Comparison of ENCODE assay signal across 8 cellular contexts in the genomic region with DNA sequence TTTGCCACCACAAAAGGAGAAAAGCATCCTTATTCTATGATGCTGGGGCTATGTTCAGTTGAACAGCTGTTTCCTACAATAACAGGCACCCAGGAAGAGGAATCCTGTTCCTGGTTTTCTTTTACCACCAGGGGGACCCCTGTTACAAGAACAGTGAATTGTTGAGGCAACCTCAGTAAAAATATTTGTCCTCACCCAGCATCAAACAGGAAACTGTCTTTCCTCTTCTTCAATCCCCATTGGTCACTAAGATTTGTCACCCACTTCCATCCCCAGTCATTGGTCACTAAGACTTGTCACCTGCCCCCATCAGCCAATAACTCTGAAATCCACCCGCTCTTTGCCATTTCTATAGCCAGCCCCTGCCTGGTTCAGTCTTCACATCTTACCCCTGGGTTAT.
DNase-seq lines count a peak whose midpoint lies in the region; ATAC-seq and TF ChIP-seq lines count a peak whose summit lies in the region.

No MANE protein-coding gene starts in this region.

- no peaks in the 10 kb centered on the region for H3K36me3 ChIP-seq in PC-3 (ENCODE audit: low read depth, low read length)
- H3K36me3 ChIP-seq in upper lobe of right lung: no peaks in the 10 kb centered on the region

- H3K4me2 ChIP-seq in PC-3 (ENCODE audit: low read length): no peak overlapping the region

- CTCF ChIA-PET in PC-3 (lab: Charles Lee): interaction anchor here (0.6 to 2.1 kb wide), 7 partner anchors 12 to 277 kb away, joined by 3 to 12 read pairs (median 8); a partner anchor contains a TSS

- H3K36me3 Mint-ChIP-seq in chondrocyte (ENCODE audit: low read depth): no peaks in the 10 kb centered on the region

- intact Hi-C loops in Right ventricle myocardium inferior (cut with DNase I) (loop anchor here (2.0 to 5.0 kb wide), 2 partner anchors 147 to 234 kb away; no protein-coding TSS in a partner anchor), cardiac septum (cut with DNase I) (loop anchor here (1.0 kb wide), 1 partner anchor 233 kb away; no protein-coding TSS in a partner anchor), PC-3 (cut with micrococcal nuclease) (loop anchor here (1.0 kb wide), 3 partner anchors 146 to 232 kb away; no protein-coding TSS in a partner anchor), upper lobe of right lung (cut with DNase I) (no loop called here)

- H3K4me3 ChIP-seq in PC-3 (ENCODE audit: low read length) (no peak overlapping the region), upper lobe of right lung (no peak overlapping the region)

- no peaks in the 10 kb centered on the region for H3K4me1 ChIP-seq in PC-3 (ENCODE audit: insufficient read depth, low read length)
- H3K4me1 ChIP-seq in upper lobe of right lung: no peaks in the 10 kb centered on the region

- H3K9me3 ChIP-seq in PC-3 (ENCODE audit: low read length) (no peaks in the 10 kb centered on the region), upper lobe of right lung (no peaks in the 10 kb centered on the region)

- H3K27me3 Mint-ChIP-seq in chondrocyte (ENCODE audit: low read depth): peaks cover 6% of the 10 kb centered on the region

- ATAC-seq in Right ventricle myocardium inferior: peak; percentile 76
- ATAC-seq in GM21737 (IDR thresholded peaks at IDR 0.05; ENCODE audit: unreplicated experiment): peak; percentile 80
- peak; percentile 81 for ATAC-seq in PC-3
- peak; percentile 62 for ATAC-seq in left lobe of liver
- peak; percentile 86 for ATAC-seq in upper lobe of right lung

- TF ChIP-seq CTCF in PC-3 (conservative IDR thresholded peaks at IDR 0.05; ENCODE audit: low read depth, low read length) (peak; percentile 75), chondrocyte (IDR thresholded peaks at IDR 0.05) (peak; percentile 90), upper lobe of right lung (IDR thresholded peaks at IDR 0.05) (peak; percentile 67)

- BruUV-seq in PC-3 (replicated peaks; lab: Mats Ljungman, UMichigan): no TSS peak

- H3K27ac ChIP-seq in PC-3 (ENCODE audit: low read length) (no peak overlapping the region), upper lobe of right lung (no peak overlapping the region)

- POLR2A ChIA-PET in PC-3 (lab: Charles Lee; ENCODE audit: unreplicated experiment): interaction anchor here (0.7 kb wide), 1 partner anchor 146 kb away, joined by 7 read pairs; no protein-coding TSS in a partner anchor

- H3K9me2 ChIP-seq in PC-3 (replicated peaks; ENCODE audit: low read length): no peaks in the 10 kb centered on the region

- no peak overlapping the region for H2AFZ ChIP-seq in PC-3 (ENCODE audit: low read length)

- H3K27me3 ChIP-seq in PC-3 (ENCODE audit: low read length) (no peaks in the 10 kb centered on the region), upper lobe of right lung (no peaks in the 10 kb centered on the region)

- no peaks in the 10 kb centered on the region for H3K9me3 Mint-ChIP-seq in chondrocyte (ENCODE audit: low read depth)

- no peaks in the 10 kb centered on the region for H3K4me1 Mint-ChIP-seq in chondrocyte (ENCODE audit: low read depth)

- H4K20me1 ChIP-seq in PC-3 (ENCODE audit: low read length): no peaks in the 10 kb centered on the region

- H3F3A ChIP-seq in PC-3 (ENCODE audit: low read length, unreplicated experiment): no peaks in the 10 kb centered on the region

- no peak overlapping the region for H3K4me3 Mint-ChIP-seq in chondrocyte (ENCODE audit: unreplicated experiment)

- no peak overlapping the region for H3K27ac Mint-ChIP-seq in chondrocyte (ENCODE audit: unreplicated experiment)

- H3K9ac ChIP-seq in PC-3 (ENCODE audit: low read length): no peak overlapping the region

- H3K79me2 ChIP-seq in PC-3 (ENCODE audit: low read length): no peaks in the 10 kb centered on the region

- DNase-seq in Right ventricle myocardium inferior (ENCODE audit: missing footprints): no peak
- no peak for DNase-seq in cardiac septum (ENCODE audit: low spot score)
- DNase-seq in HUDEP-2 (lab: John Stamatoyannopoulos, UW; ENCODE audit: unreplicated experiment in 76 of 76): peak in 49 of 76 experiments; percentile 0 to 77 (median 26)
- DNase-seq in PC-3: peak; percentile 79
- DNase-seq in chondrocyte (ENCODE audit: low spot score): no peak
- no peak for DNase-seq in left lobe of liver (ENCODE audit: low spot score)
- DNase-seq in upper lobe of right lung: no peak

Comparison
In these comparisons a context has a peak if more than half of its experiments do, and no peak if none do; other contexts are left out.
1. DNase-seq: peak in HUDEP-2 (49 of 76) and PC-3 (single experiment); none in Right ventricle myocardium inferior (single experiment), cardiac septum (single experiment), chondrocyte (single experiment), left lobe of liver (single experiment) and upper lobe of right lung (single experiment).
2. Peak in every context shown above with its lines, with median percentiles within 50 percentile points of each other: ATAC-seq and CTCF ChIP-seq.